1 cellular context compared by ENCODE assay signal in the genomic region with DNA sequence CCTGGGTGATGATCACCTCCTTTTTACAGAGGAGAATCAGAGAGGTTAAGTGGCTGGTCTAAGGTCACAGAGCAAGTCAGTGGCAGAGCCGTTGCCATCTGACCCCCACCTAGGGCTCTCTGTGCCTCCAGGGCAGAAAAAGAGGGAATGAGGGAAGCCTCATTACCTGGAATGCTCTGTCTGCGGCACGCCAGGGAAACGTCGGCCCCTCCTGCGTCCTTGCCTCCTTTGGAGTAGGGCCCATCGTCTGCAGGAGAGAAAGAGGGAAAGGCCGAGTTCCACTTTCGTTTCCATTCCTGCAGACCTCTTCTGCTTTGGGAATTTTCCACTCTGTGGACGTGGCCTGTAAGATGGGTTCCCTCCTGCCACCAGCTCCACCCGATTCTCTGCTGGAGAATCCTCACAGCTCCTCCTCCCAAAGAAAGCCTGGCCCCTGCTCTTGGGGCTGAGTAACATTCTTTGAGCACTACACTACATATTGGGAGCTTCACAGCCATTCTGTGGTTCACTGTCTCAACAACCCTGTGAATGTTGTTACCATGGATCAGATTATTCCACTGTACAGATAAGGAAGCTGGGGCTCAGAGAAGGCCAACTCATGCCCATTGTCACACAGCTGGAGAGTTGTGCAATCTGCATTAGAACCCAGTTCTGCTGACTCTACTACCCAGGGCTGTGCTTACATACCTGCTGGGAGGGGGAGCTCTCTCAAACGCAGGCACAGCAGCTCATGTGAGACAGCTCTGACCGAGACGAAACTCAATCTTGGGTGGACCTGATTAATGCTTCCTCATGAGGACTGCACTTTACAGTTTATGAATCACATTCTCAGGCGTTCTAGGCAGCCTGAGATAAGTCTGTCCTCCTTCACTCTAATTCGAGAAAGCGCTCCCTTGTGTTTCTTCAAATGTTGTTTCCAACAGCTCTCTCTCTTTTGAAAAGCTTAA.
TF ChIP-seq lines count a peak whose summit lies in the region.

No MANE protein-coding gene starts in this region.

TF ChIP-seq in IMR-90, 13 proteins besides CTCF, POLR2A, EP300 and RAD21:
- no peak for TF ChIP-seq FOS (IDR thresholded peaks at IDR 0.05; ENCODE audit: low read depth, low read length)
- no peak for TF ChIP-seq USF2 (IDR thresholded peaks at IDR 0.05; ENCODE audit: low read depth, low read length)
- no peak for TF ChIP-seq ELK1 (IDR thresholded peaks at IDR 0.05; ENCODE audit: borderline replicate concordance, low read depth, low read length)
- TF ChIP-seq MAFK (IDR thresholded peaks at IDR 0.05; ENCODE audit: low read depth, low read length): no peak
- TF ChIP-seq SMC3 (IDR thresholded peaks at IDR 0.05; ENCODE audit: low read depth, low read length): no peak
- peak; percentile 94 for TF ChIP-seq CEBPB (IDR thresholded peaks at IDR 0.05; ENCODE audit: low read depth, low read length)
- TF ChIP-seq MAZ (IDR thresholded peaks at IDR 0.05; ENCODE audit: borderline replicate concordance, low read depth, low read length): no peak
- TF ChIP-seq CHD1 (IDR thresholded peaks at IDR 0.05; ENCODE audit: low read depth, low read length): no peak
